In genomic region chr4:184080674-184081073, GRCh38 we compare ENCODE assay signal across 1 cellular context.
A peak's percentile ranks its signal among the peaks of the same experiment; 100 is the strongest.
TF ChIP-seq lines count a peak whose summit lies in the region.

No MANE protein-coding gene starts in this region.

TF ChIP-seq in HepG2, 621 proteins besides CTCF, POLR2A, EP300 and RAD21 (continued from another document and continues in another):
- TF ChIP-seq ZNF646 (CRISPR knock-in tag; IDR thresholded peaks at IDR 0.05) (no peak), DNMT3B (CRISPR knock-in tag; conservative IDR thresholded peaks at IDR 0.05) (no peak), RFX1 (IDR thresholded peaks at IDR 0.05) (no peak), ZSCAN12 (CRISPR knock-in tag; IDR thresholded peaks at IDR 0.05) (no peak), ZNF3 (CRISPR knock-in tag; IDR thresholded peaks at IDR 0.05) (no peak), CEBPZ (IDR thresholded peaks at IDR 0.05; ENCODE audit: low read length) (no peak), PRDM10 (CRISPR knock-in tag; IDR thresholded peaks at IDR 0.05; ENCODE audit: low read depth) (no peak), PTBP1 (IDR thresholded peaks at IDR 0.05; ENCODE audit: low read depth, low read length, poor library complexity, severe bottlenecking) (no peak), ZNF576 (CRISPR knock-in tag; IDR thresholded peaks at IDR 0.05) (no peak), E2F2 (CRISPR knock-in tag; IDR thresholded peaks at IDR 0.05; ENCODE audit: borderline replicate concordance) (no peak), HNF4A (CRISPR knock-in tag; IDR thresholded peaks at IDR 0.05) (peak; percentile 87), ZBTB40 (IDR thresholded peaks at IDR 0.05) (no peak), ZBTB40 (CRISPR knock-in tag; IDR thresholded peaks at IDR 0.05) (no peak; the same call in 1 of the 2 replicates), ZNF121 (CRISPR knock-in tag; IDR thresholded peaks at IDR 0.05) (no peak), HMGXB3 (CRISPR knock-in tag; IDR thresholded peaks at IDR 0.05; ENCODE audit: borderline replicate concordance) (no peak)
